In genomic region chr10:4352566-4352961, GRCh38 we compare ENCODE assay signal across 12 cellular contexts.
DNase-seq lines count a peak whose midpoint lies in the region; ATAC-seq, FAIRE-seq and TF ChIP-seq lines count a peak whose summit lies in the region.
"Had no signal": no experiment of that assay in that cellular context is flagged by ENCODE, and none has a peak within 500 bp of the region (broad histone marks: within the 10 kb centered on the region; RNA-seq: fewer than 3 reads in every experiment).

No MANE protein-coding gene starts in this region.

- peak; percentile 26 to 75 for ATAC-seq in upper lobe of left lung (ENCODE audit: low FRiP score in 2 of 2)
- ATAC-seq: K562 had no signal

- H3K36me3 ChIP-seq in fibroblast of lung (ENCODE audit: control insufficient read depth, insufficient read depth, low read length) (no peaks in the 10 kb centered on the region), upper lobe of left lung (no peaks in the 10 kb centered on the region), suprapubic skin (no peaks in the 10 kb centered on the region)

- H3K9me3 ChIP-seq in fibroblast of lung (ENCODE audit: control insufficient read depth, insufficient read depth, low read depth, low read length) (no peaks in the 10 kb centered on the region), upper lobe of left lung (no peaks in the 10 kb centered on the region), suprapubic skin (no peaks in the 10 kb centered on the region)

- H3K79me2 ChIP-seq in fibroblast of lung (ENCODE audit: control insufficient read depth, insufficient read depth, low read length): no peaks in the 10 kb centered on the region

- TF ChIP-seq CTCF in fibroblast of lung (conservative IDR thresholded peaks at IDR 0.05 in 1 of 2, IDR thresholded peaks at IDR 0.05 in 1 of 2; ENCODE audit: low read depth in 1 of 2, low read length in 2 of 2) (no peak), upper lobe of left lung (IDR thresholded peaks at IDR 0.05) (no peak), suprapubic skin (IDR thresholded peaks at IDR 0.05) (no peak)

- 48 to 67% methylated on average over 7 of the region's 7 CpGs for WGBS in upper lobe of left lung, 2 donors
- 64% methylated on average over 7 of the region's 7 CpGs for WGBS in suprapubic skin

- no peaks in the 10 kb centered on the region for H4K20me1 ChIP-seq in fibroblast of lung (ENCODE audit: control insufficient read depth, extremely low read depth, insufficient read depth, low read length)

- H3K9ac ChIP-seq in fibroblast of lung (ENCODE audit: insufficient read depth, low read length): no peak overlapping the region

- H3K4me3 ChIP-seq in fibroblast of lung (replicated peaks in 1 of 4; ENCODE audit: control extremely low read depth in 1 of 4, insufficient read depth in 1 of 4, low read depth in 3 of 4, low read length in 4 of 4): no peak overlapping the region
- no peak overlapping the region for H3K4me3 ChIP-seq in upper lobe of left lung
- H3K4me3 ChIP-seq in suprapubic skin: no peak overlapping the region
- H3K4me3 ChIP-seq: K562 had no signal

- no peak overlapping the region for H2AFZ ChIP-seq in fibroblast of lung (ENCODE audit: low read length)

- H3K4me1 ChIP-seq in fibroblast of lung (ENCODE audit: control insufficient read depth, extremely low read depth, insufficient read depth, low read length) (peaks cover 2% of the 10 kb centered on the region), upper lobe of left lung (peaks cover 0 to 5% (median 0%) of the 10 kb centered on the region in 4 donors), suprapubic skin (peaks cover 5% of the 10 kb centered on the region)

- H3K27me3 ChIP-seq in fibroblast of lung (ENCODE audit: control insufficient read depth, insufficient read depth, low read length): no peaks in the 10 kb centered on the region
- no peaks in the 10 kb centered on the region for H3K27me3 ChIP-seq in upper lobe of left lung
- H3K27me3 ChIP-seq in suprapubic skin: no peaks in the 10 kb centered on the region

- TF ChIP-seq EP300 in upper lobe of left lung (IDR thresholded peaks at IDR 0.05) (no peak), suprapubic skin (IDR thresholded peaks at IDR 0.05) (no peak)

- no peak overlapping the region for H3K27ac ChIP-seq in fibroblast of lung (ENCODE audit: insufficient read depth, low read length)
- H3K27ac ChIP-seq in upper lobe of left lung: no peak overlapping the region
- no peak overlapping the region for H3K27ac ChIP-seq in substantia nigra (ENCODE audit: low read depth, low read length, poor library complexity, severe bottlenecking)
- no peak overlapping the region for H3K27ac ChIP-seq in suprapubic skin

- DNase-seq in RCC 7860 (ENCODE audit: low spot score): peak; percentile 59
- DNase-seq in fibroblast of lung (ENCODE audit: low read depth in 2 of 2): peak; percentile 79 to 86
- DNase-seq in mucosa of gallbladder (ENCODE audit: low spot score): peak; percentile 19
- DNase-seq in upper lobe of left lung: no peak
- DNase-seq in SIG-M5 treated with dmso at 0.1 percent for 504 hours (lab: John Stamatoyannopoulos, UW; ENCODE audit: unreplicated experiment): no peak
- DNase-seq in NCI-H2029 (lab: John Stamatoyannopoulos, UW): no peak
- no peak for DNase-seq in substantia nigra (lab: John Stamatoyannopoulos, UW)
- DNase-seq in suprapubic skin (ENCODE audit: low spot score in 2 of 2): no peak
- DNase-seq: H9, NCI-H2081, T1000 had no signal

- FAIRE-seq in RCC 7860 (lab: Jason Lieb, UNC): peak; percentile 78
- FAIRE-seq: K562 had no signal

- TF ChIP-seq POLR2A in upper lobe of left lung (IDR thresholded peaks at IDR 0.05): no peak
- no peak for TF ChIP-seq POLR2A in suprapubic skin (IDR thresholded peaks at IDR 0.05)

- H3K4me2 ChIP-seq in fibroblast of lung (ENCODE audit: extremely low read depth, insufficient read depth, low read length): no peak overlapping the region

Comparison
In these comparisons a context has a peak if more than half of its experiments do, and no peak if none do; other contexts are left out.
1. DNase-seq: peak in RCC 7860 (single experiment), fibroblast of lung (2 of 2) and mucosa of gallbladder (single experiment); none in upper lobe of left lung (0 of 2), SIG-M5 treated with dmso at 0.1 percent for 504 hours (single experiment), NCI-H2029 (single experiment), substantia nigra (0 of 49) and suprapubic skin (0 of 2).